In the genomic region with DNA sequence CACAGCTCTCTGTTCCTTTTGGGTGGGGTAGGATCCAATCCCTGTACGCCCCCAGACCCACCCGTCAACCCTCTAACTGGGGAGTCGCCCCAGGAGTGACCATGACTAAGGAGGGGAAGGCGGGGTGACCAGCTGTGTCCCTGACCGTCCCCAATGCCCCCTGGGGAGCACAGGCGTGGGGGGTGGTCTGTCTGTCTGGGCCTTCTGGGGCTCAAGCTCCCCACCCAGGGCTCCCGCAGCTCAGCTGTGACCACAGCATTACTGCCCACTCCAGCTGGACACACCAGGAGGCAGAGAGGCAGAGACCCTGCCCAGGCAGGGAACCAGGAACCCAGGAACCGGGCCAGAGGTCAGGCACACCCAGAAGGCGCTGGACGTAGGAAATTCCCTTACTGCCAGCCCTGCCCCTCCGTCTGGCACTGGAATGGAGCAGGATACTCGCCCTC, we compare ENCODE assay signal across 9 cellular contexts. TPM values are rescaled to one million over a fixed set of nuclear protein-coding genes. Genes with fewer than 3 reads are reported as not detected.
DNase-seq lines count a peak whose midpoint lies in the region; ATAC-seq and TF ChIP-seq lines count a peak whose summit lies in the region.
"Had no signal": no experiment of that assay in that cellular context is flagged by ENCODE, and none has a peak within 500 bp of the region (broad histone marks: within the 10 kb centered on the region; RNA-seq: fewer than 3 reads in every experiment).

No MANE protein-coding gene starts in this region.

- H3K27ac ChIP-seq in dorsolateral prefrontal cortex, result peak overlapping the region; percentile 23 to 99 (median 97)
- H3K27ac ChIP-seq in naive thymus-derived CD4-positive, alpha-beta T cell (ENCODE audit: low read depth, low read length), result peak overlapping the region; percentile 77

- intact Hi-C loops in dorsolateral prefrontal cortex (cut with DNase I), result no loop called here
- intact Hi-C loops in naive thymus-derived CD4-positive, alpha-beta T cell (cut with micrococcal nuclease), result loop anchor here in 1 of 2 donors (5.0 kb wide), 1 partner anchor 843 kb away; a partner anchor contains a TSS

- H3K36me3 ChIP-seq in naive thymus-derived CD4-positive, alpha-beta T cell (ENCODE audit: control insufficient read depth in 2 of 3, insufficient read depth in 3 of 3, low read length in 3 of 3), result no peaks in the 10 kb centered on the region

- H3K4me1 Mint-ChIP-seq in naive thymus-derived CD4-positive, alpha-beta T cell, result peaks cover 14 to 65% (median 49%) of the 10 kb centered on the region in 7 donors

- TF ChIP-seq POLR2A in GM18505 (IDR thresholded peaks at IDR 0.05; ENCODE audit: borderline replicate concordance, extremely low read depth, insufficient read depth, insufficient read length), result no peak

- peak overlapping the region in 7 of 9 donors; percentile 20 to 90 (median 78) for H3K27ac Mint-ChIP-seq in naive thymus-derived CD4-positive, alpha-beta T cell

- DNase-seq in AG20443 (ENCODE audit: low spot score) (peak; percentile 36), LoVo (ENCODE audit: low spot score) (peak; percentile 31), dorsolateral prefrontal cortex (no peak), iPS-NIHi7 (ENCODE audit: extremely low spot score) (no peak), UCSD-AML1 (lab: John Stamatoyannopoulos, UW; ENCODE audit: unreplicated experiment) (no peak)
- DNase-seq in naive thymus-derived CD4-positive, alpha-beta T cell, result no peak
- DNase-seq in stimulated activated CD4-positive, alpha-beta T cell treated with anti-CD3 and anti-CD28 coated beads, Interleukin-4, amount 100 ng/mL, for 24 hours, result no peak
- DNase-seq: SW 1271 had no signal

- no peaks in the 10 kb centered on the region for H3K27me3 Mint-ChIP-seq in naive thymus-derived CD4-positive, alpha-beta T cell

- peaks cover 0 to 7% (median 0%) of the 10 kb centered on the region in 5 donors for H3K36me3 Mint-ChIP-seq in naive thymus-derived CD4-positive, alpha-beta T cell

- no peaks in the 10 kb centered on the region for H3K27me3 ChIP-seq in dorsolateral prefrontal cortex
- H3K27me3 ChIP-seq in naive thymus-derived CD4-positive, alpha-beta T cell (ENCODE audit: control insufficient read depth in 2 of 2, insufficient read depth in 2 of 2, low read length in 2 of 2), result no peaks in the 10 kb centered on the region

- peak overlapping the region; percentile 67 to 91 (median 82) for H3K4me3 Mint-ChIP-seq in naive thymus-derived CD4-positive, alpha-beta T cell

- no peak for ATAC-seq in naive thymus-derived CD4-positive, alpha-beta T cell
- no peak for ATAC-seq in GM18505 (IDR thresholded peaks at IDR 0.05; ENCODE audit: unreplicated experiment)

- CTCF ChIA-PET in naive thymus-derived CD4-positive, alpha-beta T cell (lab: Charles Lee), result interaction anchor here (0.7 to 1.3 kb wide), 2 partner anchors 25 kb away, joined by 3 to 5 read pairs; no protein-coding TSS in a partner anchor

- no peaks in the 10 kb centered on the region for H3K9me3 ChIP-seq in naive thymus-derived CD4-positive, alpha-beta T cell (ENCODE audit: control insufficient read depth in 2 of 3, low read length in 3 of 3)

- H3K4me1 ChIP-seq in naive thymus-derived CD4-positive, alpha-beta T cell (ENCODE audit: control insufficient read depth in 2 of 2, insufficient read depth in 2 of 2, low read length in 2 of 2), result peaks cover 16 to 71% of the 10 kb centered on the region in 2 donors

- TF ChIP-seq CTCF in dorsolateral prefrontal cortex (IDR thresholded peaks at IDR 0.05 in 54 of 56, conservative IDR thresholded peaks at IDR 0.05 in 2 of 56; ENCODE audit: low read depth in 1 of 56, partially characterized antibody in 56 of 56), result no peak

- peak overlapping the region; percentile 67 to 98 (median 88) for H3K4me3 ChIP-seq in dorsolateral prefrontal cortex
- H3K4me3 ChIP-seq in naive thymus-derived CD4-positive, alpha-beta T cell (ENCODE audit: low read length), result peak overlapping the region; percentile 70

- POLR2A ChIA-PET in naive thymus-derived CD4-positive, alpha-beta T cell (lab: Charles Lee), result interaction anchor here (1.1 to 2.7 kb wide), 3 partner anchors 10 to 62 kb away, joined by 3 to 21 read pairs (median 4); a partner anchor contains a TSS

- no peaks in the 10 kb centered on the region for H3K9me3 Mint-ChIP-seq in naive thymus-derived CD4-positive, alpha-beta T cell

RNA-seq across cellular contexts. Expression of a gene that starts 0.9 kb away (rescaled TPM):
- 100 to 1,000 TPM in 97 of 120 experiments, 10 to 100 TPM in 23; 69.5 to 290 (median 127) TPM for total RNA-seq in dorsolateral prefrontal cortex
- total RNA-seq in naive thymus-derived CD4-positive, alpha-beta T cell, result 100 to 1,000 TPM in 2 of 5 experiments, 10 to 100 TPM in 3; 65.0 to 140 (median 95.5) TPM
- polyA plus RNA-seq in naive thymus-derived CD4-positive, alpha-beta T cell, result 10 to 100 TPM in 1 of 2 donors, 1 to 10 TPM in 1; 5.8 to 12.4 TPM

RNA-seq across cellular contexts. Expression of a gene that starts 33.7 kb away (rescaled TPM):
- 10 to 100 TPM in 62 of 120 experiments, 1 to 10 TPM in 58; 4.2 to 28.9 (median 10.3) TPM for total RNA-seq in dorsolateral prefrontal cortex
- total RNA-seq in naive thymus-derived CD4-positive, alpha-beta T cell, result 1 to 10 TPM in 4 of 5 experiments, under 1 TPM in 1; 0.73 to 4.8 (median 4.2) TPM
- polyA plus RNA-seq in naive thymus-derived CD4-positive, alpha-beta T cell, result 1 to 10 TPM; 1.1 to 1.8 TPM

Comparison
In these comparisons a context has a peak if more than half of its experiments do, and no peak if none do; other contexts are left out.
1. DNase-seq: peak in AG20443 (single experiment) and LoVo (single experiment); none in dorsolateral prefrontal cortex (0 of 10), naive thymus-derived CD4-positive, alpha-beta T cell (0 of 9), iPS-NIHi7 (single experiment), UCSD-AML1 (single experiment) and stimulated activated CD4-positive, alpha-beta T cell treated with anti-CD3 and anti-CD28 coated beads, Interleukin-4, amount 100 ng/mL, for 24 hours (single experiment).